Comparison of ENCODE assay signal across 8 cellular contexts in the genomic region with DNA sequence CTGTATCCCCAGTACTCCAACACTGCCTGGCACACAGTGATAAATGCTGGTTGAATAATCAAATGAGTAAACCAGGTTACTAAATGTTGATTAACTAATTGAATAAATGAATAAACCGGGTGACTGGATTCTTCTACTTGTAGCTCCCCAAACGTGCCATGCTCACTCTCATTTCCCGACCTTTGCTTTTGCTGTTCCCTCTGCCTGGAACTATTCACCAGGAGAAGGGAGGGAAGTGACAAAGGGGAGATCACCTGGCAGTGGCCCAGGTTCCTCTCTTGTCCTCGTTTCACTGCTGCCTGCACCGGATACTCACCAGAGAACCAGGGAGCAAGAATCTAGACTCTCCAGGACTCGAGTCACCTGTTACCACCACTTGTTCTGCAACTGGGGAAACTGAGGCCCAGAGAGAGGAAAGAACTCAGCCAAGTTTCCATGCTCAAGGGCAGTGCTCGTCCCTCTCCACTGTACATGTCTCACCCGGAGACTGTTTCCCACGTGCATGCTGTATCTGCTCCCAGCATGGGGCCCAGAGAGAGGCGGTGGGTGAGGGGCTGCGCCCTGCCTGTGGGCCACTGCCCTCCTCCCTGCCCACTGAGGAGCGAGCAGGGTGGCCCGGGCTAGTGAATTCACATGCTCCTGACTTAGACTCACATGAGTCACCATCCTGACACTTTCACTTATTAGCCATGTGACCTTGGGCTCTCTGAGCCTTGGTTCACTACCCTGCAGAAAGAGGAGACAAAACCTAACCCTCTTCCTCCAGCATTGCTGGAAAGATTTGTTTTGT. TPM values are rescaled to one million over a fixed set of nuclear protein-coding genes. Genes with fewer than 3 reads are reported as not detected.
DNase-seq lines count a peak whose midpoint lies in the region; ATAC-seq and TF ChIP-seq lines count a peak whose summit lies in the region.

No MANE protein-coding gene starts in this region.

- no peak for TF ChIP-seq POLR2A in lower leg skin (IDR thresholded peaks at IDR 0.05)

- no peaks in the 10 kb centered on the region for H3K4me1 Mint-ChIP-seq in activated CD4-positive, alpha-beta memory T cell treated with anti-CD3 and anti-CD28 coated beads, Interleukin-2, amount 10 ng/mL, durations not matched to agents 7 days and 5 days

- H3K27me3 Mint-ChIP-seq in activated CD4-positive, alpha-beta memory T cell treated with anti-CD3 and anti-CD28 coated beads, Interleukin-2, amount 10 ng/mL, durations not matched to agents 7 days and 5 days, result peaks cover 17% of the 10 kb centered on the region

- no peaks in the 10 kb centered on the region for H3K9me3 Mint-ChIP-seq in activated CD4-positive, alpha-beta memory T cell treated with anti-CD3 and anti-CD28 coated beads, Interleukin-2, amount 10 ng/mL, durations not matched to agents 7 days and 5 days

- CTCF ChIA-PET in activated CD4-positive, alpha-beta memory T cell treated with anti-CD3 and anti-CD28 coated beads, Interleukin-2, amount 10 ng/mL, durations not matched to agents 7 days and 5 days (lab: Charles Lee), result interaction anchor here (1.1 kb wide), 1 partner anchor 15 kb away, joined by 3 read pairs; no protein-coding TSS in a partner anchor

- no peaks in the 10 kb centered on the region for H3K36me3 Mint-ChIP-seq in activated CD4-positive, alpha-beta memory T cell treated with anti-CD3 and anti-CD28 coated beads, Interleukin-2, amount 10 ng/mL, durations not matched to agents 7 days and 5 days (ENCODE audit: low read depth)

- POLR2A ChIA-PET in activated CD4-positive, alpha-beta memory T cell treated with anti-CD3 and anti-CD28 coated beads, Interleukin-2, amount 10 ng/mL, durations not matched to agents 7 days and 5 days (lab: Charles Lee), result no interaction called here

- intact Hi-C loops in lower leg skin (cut with DNase I; ENCODE audit: low total_unique reads), result no loop called here

- H3K27ac Mint-ChIP-seq in activated CD4-positive, alpha-beta memory T cell treated with anti-CD3 and anti-CD28 coated beads, Interleukin-2, amount 10 ng/mL, durations not matched to agents 7 days and 5 days, result no peak overlapping the region

- DNase-seq in H4 (ENCODE audit: low spot score) (peak; percentile 47), OCI-M1 (lab: John Stamatoyannopoulos, UW) (peak; percentile 30), fibroblast of peridontal ligament (ENCODE audit: extremely low read depth) (peak; percentile 22), retinal pigment epithelial cell (ENCODE audit: low read depth) (peak; percentile 57), NCI-H1092 (lab: John Stamatoyannopoulos, UW) (no peak), lower leg skin (ENCODE audit: low spot score in 2 of 2) (no peak)
- DNase-seq in activated CD4-positive, alpha-beta memory T cell treated with anti-CD3 and anti-CD28 coated beads, Interleukin-2, amount 10 ng/mL, durations not matched to agents 7 days and 5 days, result no peak

- no peak for TF ChIP-seq CTCF in retinal pigment epithelial cell (conservative IDR thresholded peaks at IDR 0.05; ENCODE audit: low read depth, low read length)
- TF ChIP-seq CTCF in lower leg skin (IDR thresholded peaks at IDR 0.05), result no peak

- WGBS in lower leg skin, 2 donors, result 49 to 52% methylated on average over 13 of the region's 13 CpGs

- H3K4me3 Mint-ChIP-seq in activated CD4-positive, alpha-beta memory T cell treated with anti-CD3 and anti-CD28 coated beads, Interleukin-2, amount 10 ng/mL, durations not matched to agents 7 days and 5 days, result no peak overlapping the region

- no peak overlapping the region for H3K4me3 ChIP-seq in retinal pigment epithelial cell (ENCODE audit: low read length)
- no peak overlapping the region for H3K4me3 ChIP-seq in lower leg skin (ENCODE audit: low read depth, poor library complexity, severe bottlenecking)

- no peak for ATAC-seq in GM19395 (IDR thresholded peaks at IDR 0.05; ENCODE audit: unreplicated experiment)

RNA-seq across cellular contexts. Expression of a gene that starts 17.7 kb away (rescaled TPM):
- total RNA-seq in H4 (2014; rRNA removed; shearing (Covaris generic)), result 71.1 and 77.5 TPM in 2 replicates
- total RNA-seq in activated CD4-positive, alpha-beta memory T cell treated with anti-CD3 and anti-CD28 coated beads, Interleukin-2, amount 10 ng/mL, durations not matched to agents 7 days and 5 days, result 10 to 100 TPM; 37.6 to 38.8 TPM
- total RNA-seq in lower leg skin, result 10 to 100 TPM in 3 of 4 donors, 1 to 10 TPM in 1; 7.5 to 26.9 (median 22.5) TPM

RNA-seq across cellular contexts. Expression of a gene that starts 41.6 kb away (rescaled TPM):
- not detected in 2 replicates for total RNA-seq in H4 (2014; rRNA removed; shearing (Covaris generic))
- total RNA-seq in activated CD4-positive, alpha-beta memory T cell treated with anti-CD3 and anti-CD28 coated beads, Interleukin-2, amount 10 ng/mL, durations not matched to agents 7 days and 5 days, result under 1 TPM; 0.25 to 0.45 TPM
- under 1 TPM in 3 of 4 donors, not detected in 1; 0.39 to 0.94 (median 0.89) TPM for total RNA-seq in lower leg skin

Comparison
In these comparisons a context has a peak if more than half of its experiments do, and no peak if none do; other contexts are left out.
1. DNase-seq: peak in H4 (single experiment), OCI-M1 (single experiment), fibroblast of peridontal ligament (single experiment) and retinal pigment epithelial cell (single experiment); none in activated CD4-positive, alpha-beta memory T cell treated with anti-CD3 and anti-CD28 coated beads, Interleukin-2, amount 10 ng/mL, durations not matched to agents 7 days and 5 days (single experiment), NCI-H1092 (single experiment) and lower leg skin (0 of 2).